In the genomic region with DNA sequence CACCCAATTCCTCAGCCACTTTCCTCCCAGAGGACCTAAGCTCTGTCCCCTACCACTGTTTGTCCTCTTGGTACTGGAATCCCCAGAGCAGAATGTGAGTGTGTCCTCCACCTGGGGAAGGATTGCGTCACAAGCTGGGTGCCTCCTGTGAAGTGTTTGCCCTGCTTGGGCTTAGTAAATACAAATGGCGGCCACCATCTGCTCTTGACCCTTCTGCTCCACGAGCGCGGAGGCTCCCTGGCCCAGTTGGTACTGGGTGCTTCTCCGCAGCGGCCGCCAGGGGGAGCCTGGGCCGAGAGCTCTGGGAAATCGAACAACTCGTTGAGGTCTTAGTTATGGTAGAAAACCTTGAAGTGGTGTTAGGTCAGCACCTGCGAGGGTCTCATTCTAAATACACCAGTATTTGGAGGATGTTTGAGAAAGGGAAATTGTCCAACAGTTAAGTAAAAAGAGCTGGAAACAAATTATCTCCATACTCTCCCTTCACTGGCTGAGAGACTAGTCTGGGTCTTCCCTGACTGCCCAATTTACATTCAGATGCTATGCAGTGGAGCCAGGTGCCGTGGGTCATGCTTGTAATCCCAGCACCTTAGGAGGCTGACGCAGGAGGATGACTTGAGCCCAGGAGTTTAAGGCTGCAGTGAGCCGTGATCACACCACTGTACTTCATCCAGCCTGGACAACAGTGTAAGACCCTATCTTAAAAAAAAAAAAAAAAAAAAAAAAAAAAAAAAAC, we compare ENCODE assay signal across 1 cellular context.
TF ChIP-seq lines count a peak whose summit lies in the region.

No MANE protein-coding gene starts in this region.

TF ChIP-seq in HepG2, 621 proteins besides CTCF, POLR2A, EP300 and RAD21 (continued from another document and continues in another):
- TF ChIP-seq ZNF468 (CRISPR knock-in tag; IDR thresholded peaks at IDR 0.05) (no peak), ADNP (CRISPR knock-in tag; IDR thresholded peaks at IDR 0.05) (no peak), NFE2L1 (CRISPR knock-in tag; IDR thresholded peaks at IDR 0.05; ENCODE audit: borderline replicate concordance) (no peak), NR3C1 (CRISPR knock-in tag; IDR thresholded peaks at IDR 0.05) (no peak), DNMT3B (CRISPR knock-in tag; conservative IDR thresholded peaks at IDR 0.05) (0 out of 2 replicates have a peak, but pooled peaks have one; percentile 65), HOXA7 (CRISPR knock-in tag; IDR thresholded peaks at IDR 0.05) (no peak), MEIS1 (CRISPR knock-in tag; IDR thresholded peaks at IDR 0.05; ENCODE audit: borderline replicate concordance) (peak; percentile 64; the same call in 1 of the 2 replicates), SAFB2 (CRISPR knock-in tag; IDR thresholded peaks at IDR 0.05; ENCODE audit: borderline replicate concordance, low read depth) (0 out of 2 replicates have a peak, but pooled peaks have one; percentile 69), NCOA1 (CRISPR knock-in tag; IDR thresholded peaks at IDR 0.05) (no peak), BHLHE40 (IDR thresholded peaks at IDR 0.05; ENCODE audit: low read length) (peak; percentile 41; the same call in 1 of the 2 replicates), ELF1 (CRISPR knock-in tag; IDR thresholded peaks at IDR 0.05) (peak; percentile 47), PTBP1 (IDR thresholded peaks at IDR 0.05; ENCODE audit: low read depth, low read length, poor library complexity, severe bottlenecking) (no peak), ZNF282 (IDR thresholded peaks at IDR 0.05; ENCODE audit: partially characterized antibody) (no peak), MATR3 (CRISPR knock-in tag; IDR thresholded peaks at IDR 0.05) (no peak), ZBTB20 (CRISPR knock-in tag; IDR thresholded peaks at IDR 0.05; ENCODE audit: borderline replicate concordance, low read depth) (peak; percentile 88; the same call in 1 of the 2 replicates), RBM22 (optimal IDR thresholded peaks at IDR 0.05; ENCODE audit: low read length) (no peak), ZBTB38 (CRISPR knock-in tag; IDR thresholded peaks at IDR 0.05) (peak; percentile 77; the same call in 1 of the 2 replicates), CBFB (CRISPR knock-in tag; IDR thresholded peaks at IDR 0.05) (peak; percentile 48; the same call in 1 of the 2 replicates), ZNF430 (CRISPR knock-in tag; IDR thresholded peaks at IDR 0.05) (no peak)
- TF ChIP-seq, protein P1, sequence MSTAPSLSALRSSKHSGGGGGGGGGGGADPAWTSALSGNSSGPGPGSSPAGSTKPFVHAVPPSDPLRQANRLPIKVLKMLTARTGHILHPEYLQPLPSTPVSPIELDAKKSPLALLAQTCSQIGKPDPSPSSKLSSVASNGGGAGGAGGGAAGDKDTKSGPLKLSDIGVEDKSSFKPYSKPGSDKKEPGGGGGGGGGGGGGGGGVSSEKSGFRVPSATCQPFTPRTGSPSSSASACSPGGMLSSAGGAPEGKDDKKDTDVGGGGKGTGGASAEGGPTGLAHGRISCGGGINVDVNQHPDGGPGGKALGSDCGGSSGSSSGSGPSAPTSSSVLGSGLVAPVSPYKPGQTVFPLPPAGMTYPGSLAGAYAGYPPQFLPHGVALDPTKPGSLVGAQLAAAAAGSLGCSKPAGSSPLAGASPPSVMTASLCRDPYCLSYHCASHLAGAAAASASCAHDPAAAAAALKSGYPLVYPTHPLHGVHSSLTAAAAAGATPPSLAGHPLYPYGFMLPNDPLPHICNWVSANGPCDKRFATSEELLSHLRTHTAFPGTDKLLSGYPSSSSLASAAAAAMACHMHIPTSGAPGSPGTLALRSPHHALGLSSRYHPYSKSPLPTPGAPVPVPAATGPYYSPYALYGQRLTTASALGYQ (CRISPR knock-in tag; IDR thresholded peaks at IDR 0.05) = 0 out of 2 replicates have a peak, but pooled peaks have one; percentile 57
- TF ChIP-seq, protein P2, sequence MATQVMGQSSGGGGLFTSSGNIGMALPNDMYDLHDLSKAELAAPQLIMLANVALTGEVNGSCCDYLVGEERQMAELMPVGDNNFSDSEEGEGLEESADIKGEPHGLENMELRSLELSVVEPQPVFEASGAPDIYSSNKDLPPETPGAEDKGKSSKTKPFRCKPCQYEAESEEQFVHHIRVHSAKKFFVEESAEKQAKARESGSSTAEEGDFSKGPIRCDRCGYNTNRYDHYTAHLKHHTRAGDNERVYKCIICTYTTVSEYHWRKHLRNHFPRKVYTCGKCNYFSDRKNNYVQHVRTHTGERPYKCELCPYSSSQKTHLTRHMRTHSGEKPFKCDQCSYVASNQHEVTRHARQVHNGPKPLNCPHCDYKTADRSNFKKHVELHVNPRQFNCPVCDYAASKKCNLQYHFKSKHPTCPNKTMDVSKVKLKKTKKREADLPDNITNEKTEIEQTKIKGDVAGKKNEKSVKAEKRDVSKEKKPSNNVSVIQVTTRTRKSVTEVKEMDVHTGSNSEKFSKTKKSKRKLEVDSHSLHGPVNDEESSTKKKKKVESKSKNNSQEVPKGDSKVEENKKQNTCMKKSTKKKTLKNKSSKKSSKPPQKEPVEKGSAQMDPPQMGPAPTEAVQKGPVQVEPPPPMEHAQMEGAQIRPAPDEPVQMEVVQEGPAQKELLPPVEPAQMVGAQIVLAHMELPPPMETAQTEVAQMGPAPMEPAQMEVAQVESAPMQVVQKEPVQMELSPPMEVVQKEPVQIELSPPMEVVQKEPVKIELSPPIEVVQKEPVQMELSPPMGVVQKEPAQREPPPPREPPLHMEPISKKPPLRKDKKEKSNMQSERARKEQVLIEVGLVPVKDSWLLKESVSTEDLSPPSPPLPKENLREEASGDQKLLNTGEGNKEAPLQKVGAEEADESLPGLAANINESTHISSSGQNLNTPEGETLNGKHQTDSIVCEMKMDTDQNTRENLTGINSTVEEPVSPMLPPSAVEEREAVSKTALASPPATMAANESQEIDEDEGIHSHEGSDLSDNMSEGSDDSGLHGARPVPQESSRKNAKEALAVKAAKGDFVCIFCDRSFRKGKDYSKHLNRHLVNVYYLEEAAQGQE (IDR thresholded peaks at IDR 0.05; ENCODE audit: borderline replicate concordance in 1 of 2, low read depth in 1 of 2, low read length in 2 of 2) = 0 out of 4 replicates have a peak, but pooled peaks of 1 of the 2 experiments have one; percentile 15
- TF ChIP-seq, protein P3, sequence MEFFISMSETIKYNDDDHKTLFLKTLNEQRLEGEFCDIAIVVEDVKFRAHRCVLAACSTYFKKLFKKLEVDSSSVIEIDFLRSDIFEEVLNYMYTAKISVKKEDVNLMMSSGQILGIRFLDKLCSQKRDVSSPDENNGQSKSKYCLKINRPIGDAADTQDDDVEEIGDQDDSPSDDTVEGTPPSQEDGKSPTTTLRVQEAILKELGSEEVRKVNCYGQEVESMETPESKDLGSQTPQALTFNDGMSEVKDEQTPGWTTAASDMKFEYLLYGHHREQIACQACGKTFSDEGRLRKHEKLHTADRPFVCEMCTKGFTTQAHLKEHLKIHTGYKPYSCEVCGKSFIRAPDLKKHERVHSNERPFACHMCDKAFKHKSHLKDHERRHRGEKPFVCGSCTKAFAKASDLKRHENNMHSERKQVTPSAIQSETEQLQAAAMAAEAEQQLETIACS (CRISPR knock-in tag; IDR thresholded peaks at IDR 0.05) = 0 out of 2 replicates have a peak, but pooled peaks have one; percentile 18
- TF ChIP-seq, protein P4, sequence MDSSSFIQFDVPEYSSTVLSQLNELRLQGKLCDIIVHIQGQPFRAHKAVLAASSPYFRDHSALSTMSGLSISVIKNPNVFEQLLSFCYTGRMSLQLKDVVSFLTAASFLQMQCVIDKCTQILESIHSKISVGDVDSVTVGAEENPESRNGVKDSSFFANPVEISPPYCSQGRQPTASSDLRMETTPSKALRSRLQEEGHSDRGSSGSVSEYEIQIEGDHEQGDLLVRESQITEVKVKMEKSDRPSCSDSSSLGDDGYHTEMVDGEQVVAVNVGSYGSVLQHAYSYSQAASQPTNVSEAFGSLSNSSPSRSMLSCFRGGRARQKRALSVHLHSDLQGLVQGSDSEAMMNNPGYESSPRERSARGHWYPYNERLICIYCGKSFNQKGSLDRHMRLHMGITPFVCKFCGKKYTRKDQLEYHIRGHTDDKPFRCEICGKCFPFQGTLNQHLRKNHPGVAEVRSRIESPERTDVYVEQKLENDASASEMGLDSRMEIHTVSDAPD (CRISPR knock-in tag; IDR thresholded peaks at IDR 0.05) = peak; percentile 61; the same call in 1 of the 2 replicates
- TF ChIP-seq, protein P5, sequence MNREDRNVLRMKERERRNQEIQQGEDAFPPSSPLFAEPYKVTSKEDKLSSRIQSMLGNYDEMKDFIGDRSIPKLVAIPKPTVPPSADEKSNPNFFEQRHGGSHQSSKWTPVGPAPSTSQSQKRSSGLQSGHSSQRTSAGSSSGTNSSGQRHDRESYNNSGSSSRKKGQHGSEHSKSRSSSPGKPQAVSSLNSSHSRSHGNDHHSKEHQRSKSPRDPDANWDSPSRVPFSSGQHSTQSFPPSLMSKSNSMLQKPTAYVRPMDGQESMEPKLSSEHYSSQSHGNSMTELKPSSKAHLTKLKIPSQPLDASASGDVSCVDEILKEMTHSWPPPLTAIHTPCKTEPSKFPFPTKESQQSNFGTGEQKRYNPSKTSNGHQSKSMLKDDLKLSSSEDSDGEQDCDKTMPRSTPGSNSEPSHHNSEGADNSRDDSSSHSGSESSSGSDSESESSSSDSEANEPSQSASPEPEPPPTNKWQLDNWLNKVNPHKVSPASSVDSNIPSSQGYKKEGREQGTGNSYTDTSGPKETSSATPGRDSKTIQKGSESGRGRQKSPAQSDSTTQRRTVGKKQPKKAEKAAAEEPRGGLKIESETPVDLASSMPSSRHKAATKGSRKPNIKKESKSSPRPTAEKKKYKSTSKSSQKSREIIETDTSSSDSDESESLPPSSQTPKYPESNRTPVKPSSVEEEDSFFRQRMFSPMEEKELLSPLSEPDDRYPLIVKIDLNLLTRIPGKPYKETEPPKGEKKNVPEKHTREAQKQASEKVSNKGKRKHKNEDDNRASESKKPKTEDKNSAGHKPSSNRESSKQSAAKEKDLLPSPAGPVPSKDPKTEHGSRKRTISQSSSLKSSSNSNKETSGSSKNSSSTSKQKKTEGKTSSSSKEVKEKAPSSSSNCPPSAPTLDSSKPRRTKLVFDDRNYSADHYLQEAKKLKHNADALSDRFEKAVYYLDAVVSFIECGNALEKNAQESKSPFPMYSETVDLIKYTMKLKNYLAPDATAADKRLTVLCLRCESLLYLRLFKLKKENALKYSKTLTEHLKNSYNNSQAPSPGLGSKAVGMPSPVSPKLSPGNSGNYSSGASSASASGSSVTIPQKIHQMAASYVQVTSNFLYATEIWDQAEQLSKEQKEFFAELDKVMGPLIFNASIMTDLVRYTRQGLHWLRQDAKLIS (CRISPR knock-in tag; IDR thresholded peaks at IDR 0.05) = no peak
- TF ChIP-seq, protein P6, sequence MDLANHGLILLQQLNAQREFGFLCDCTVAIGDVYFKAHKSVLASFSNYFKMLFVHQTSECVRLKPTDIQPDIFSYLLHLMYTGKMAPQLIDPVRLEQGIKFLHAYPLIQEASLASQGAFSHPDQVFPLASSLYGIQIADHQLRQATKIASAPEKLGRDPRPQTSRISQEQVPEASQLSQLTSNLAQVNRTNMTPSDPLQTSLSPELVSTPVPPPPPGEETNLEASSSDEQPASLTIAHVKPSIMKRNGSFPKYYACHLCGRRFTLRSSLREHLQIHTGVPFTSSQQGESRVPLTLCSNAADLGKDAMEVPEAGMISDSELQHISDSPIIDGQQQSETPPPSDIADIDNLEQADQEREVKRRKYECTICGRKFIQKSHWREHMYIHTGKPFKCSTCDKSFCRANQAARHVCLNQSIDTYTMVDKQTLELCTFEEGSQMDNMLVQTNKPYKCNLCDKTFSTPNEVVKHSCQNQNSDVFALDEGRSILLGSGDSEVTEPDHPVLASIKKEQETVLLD (CRISPR knock-in tag; IDR thresholded peaks at IDR 0.05; ENCODE audit: low read depth) = no peak
- TF ChIP-seq, protein P7, sequence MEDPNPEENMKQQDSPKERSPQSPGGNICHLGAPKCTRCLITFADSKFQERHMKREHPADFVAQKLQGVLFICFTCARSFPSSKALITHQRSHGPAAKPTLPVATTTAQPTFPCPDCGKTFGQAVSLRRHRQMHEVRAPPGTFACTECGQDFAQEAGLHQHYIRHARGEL (CRISPR knock-in tag; IDR thresholded peaks at IDR 0.05) = no peak
- TF ChIP-seq, protein P8, sequence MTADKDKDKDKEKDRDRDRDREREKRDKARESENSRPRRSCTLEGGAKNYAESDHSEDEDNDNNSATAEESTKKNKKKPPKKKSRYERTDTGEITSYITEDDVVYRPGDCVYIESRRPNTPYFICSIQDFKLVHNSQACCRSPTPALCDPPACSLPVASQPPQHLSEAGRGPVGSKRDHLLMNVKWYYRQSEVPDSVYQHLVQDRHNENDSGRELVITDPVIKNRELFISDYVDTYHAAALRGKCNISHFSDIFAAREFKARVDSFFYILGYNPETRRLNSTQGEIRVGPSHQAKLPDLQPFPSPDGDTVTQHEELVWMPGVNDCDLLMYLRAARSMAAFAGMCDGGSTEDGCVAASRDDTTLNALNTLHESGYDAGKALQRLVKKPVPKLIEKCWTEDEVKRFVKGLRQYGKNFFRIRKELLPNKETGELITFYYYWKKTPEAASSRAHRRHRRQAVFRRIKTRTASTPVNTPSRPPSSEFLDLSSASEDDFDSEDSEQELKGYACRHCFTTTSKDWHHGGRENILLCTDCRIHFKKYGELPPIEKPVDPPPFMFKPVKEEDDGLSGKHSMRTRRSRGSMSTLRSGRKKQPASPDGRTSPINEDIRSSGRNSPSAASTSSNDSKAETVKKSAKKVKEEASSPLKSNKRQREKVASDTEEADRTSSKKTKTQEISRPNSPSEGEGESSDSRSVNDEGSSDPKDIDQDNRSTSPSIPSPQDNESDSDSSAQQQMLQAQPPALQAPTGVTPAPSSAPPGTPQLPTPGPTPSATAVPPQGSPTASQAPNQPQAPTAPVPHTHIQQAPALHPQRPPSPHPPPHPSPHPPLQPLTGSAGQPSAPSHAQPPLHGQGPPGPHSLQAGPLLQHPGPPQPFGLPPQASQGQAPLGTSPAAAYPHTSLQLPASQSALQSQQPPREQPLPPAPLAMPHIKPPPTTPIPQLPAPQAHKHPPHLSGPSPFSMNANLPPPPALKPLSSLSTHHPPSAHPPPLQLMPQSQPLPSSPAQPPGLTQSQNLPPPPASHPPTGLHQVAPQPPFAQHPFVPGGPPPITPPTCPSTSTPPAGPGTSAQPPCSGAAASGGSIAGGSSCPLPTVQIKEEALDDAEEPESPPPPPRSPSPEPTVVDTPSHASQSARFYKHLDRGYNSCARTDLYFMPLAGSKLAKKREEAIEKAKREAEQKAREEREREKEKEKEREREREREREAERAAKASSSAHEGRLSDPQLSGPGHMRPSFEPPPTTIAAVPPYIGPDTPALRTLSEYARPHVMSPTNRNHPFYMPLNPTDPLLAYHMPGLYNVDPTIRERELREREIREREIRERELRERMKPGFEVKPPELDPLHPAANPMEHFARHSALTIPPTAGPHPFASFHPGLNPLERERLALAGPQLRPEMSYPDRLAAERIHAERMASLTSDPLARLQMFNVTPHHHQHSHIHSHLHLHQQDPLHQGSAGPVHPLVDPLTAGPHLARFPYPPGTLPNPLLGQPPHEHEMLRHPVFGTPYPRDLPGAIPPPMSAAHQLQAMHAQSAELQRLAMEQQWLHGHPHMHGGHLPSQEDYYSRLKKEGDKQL (CRISPR knock-in tag; IDR thresholded peaks at IDR 0.05; ENCODE audit: low read depth) = 0 out of 2 replicates have a peak, but pooled peaks have one; percentile 42
- TF ChIP-seq, protein P9, sequence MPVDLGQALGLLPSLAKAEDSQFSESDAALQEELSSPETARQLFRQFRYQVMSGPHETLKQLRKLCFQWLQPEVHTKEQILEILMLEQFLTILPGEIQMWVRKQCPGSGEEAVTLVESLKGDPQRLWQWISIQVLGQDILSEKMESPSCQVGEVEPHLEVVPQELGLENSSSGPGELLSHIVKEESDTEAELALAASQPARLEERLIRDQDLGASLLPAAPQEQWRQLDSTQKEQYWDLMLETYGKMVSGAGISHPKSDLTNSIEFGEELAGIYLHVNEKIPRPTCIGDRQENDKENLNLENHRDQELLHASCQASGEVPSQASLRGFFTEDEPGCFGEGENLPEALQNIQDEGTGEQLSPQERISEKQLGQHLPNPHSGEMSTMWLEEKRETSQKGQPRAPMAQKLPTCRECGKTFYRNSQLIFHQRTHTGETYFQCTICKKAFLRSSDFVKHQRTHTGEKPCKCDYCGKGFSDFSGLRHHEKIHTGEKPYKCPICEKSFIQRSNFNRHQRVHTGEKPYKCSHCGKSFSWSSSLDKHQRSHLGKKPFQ (CRISPR knock-in tag; IDR thresholded peaks at IDR 0.05; ENCODE audit: insufficient replicate concordance) = no peak
